Comparison of ENCODE assay signal across 13 cellular contexts in the genomic region with DNA sequence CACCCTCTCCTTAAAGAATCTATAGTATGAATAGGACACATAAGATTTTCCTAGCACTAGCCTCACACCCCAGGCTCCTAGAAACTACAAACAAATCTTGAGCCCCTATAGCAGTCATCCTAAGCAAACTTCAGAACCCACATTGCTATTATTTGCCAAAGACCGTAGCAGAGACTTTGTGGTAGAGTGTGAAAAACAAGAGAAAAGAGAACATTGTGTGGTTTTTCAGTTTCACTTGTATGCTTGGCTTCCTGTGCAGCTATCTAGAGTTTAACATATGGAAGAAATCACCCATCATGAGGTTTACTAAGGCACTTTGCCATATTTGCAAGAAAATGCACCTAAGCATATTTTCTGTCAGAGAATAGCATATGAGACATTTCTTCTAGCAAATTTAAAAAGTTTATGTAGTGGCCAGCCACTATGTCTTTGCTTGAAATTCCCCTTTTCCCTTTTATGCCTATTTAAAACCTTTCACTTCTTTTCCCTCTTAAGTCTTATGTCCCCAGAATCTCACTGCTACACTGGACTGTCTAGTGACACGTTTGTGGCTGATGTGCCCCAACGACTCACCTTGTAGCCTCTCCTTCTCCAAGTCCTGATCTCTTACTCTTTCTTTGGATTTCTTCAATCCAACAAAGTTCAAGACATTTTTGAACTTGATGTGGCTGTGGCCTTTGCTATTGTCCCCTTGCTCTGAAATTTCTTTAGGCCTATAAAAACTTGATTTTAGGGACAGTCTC. TPM values are rescaled to one million over a fixed set of nuclear protein-coding genes. Genes with fewer than 3 reads are reported as not detected.
DNase-seq lines count a peak whose midpoint lies in the region; ATAC-seq and TF ChIP-seq lines count a peak whose summit lies in the region.
"Had no signal": no experiment of that assay in that cellular context is flagged by ENCODE, and none has a peak within 500 bp of the region (broad histone marks: within the 10 kb centered on the region; RNA-seq: fewer than 3 reads in every experiment).

No MANE protein-coding gene starts in this region.

- TF ChIP-seq CTCF in foreskin keratinocyte (conservative IDR thresholded peaks at IDR 0.05) = no peak

- ATAC-seq in GM18867 (IDR thresholded peaks at IDR 0.05; ENCODE audit: unreplicated experiment) (peak; percentile 91), GM21526 (IDR thresholded peaks at IDR 0.05; ENCODE audit: low FRiP score, unreplicated experiment) (peak; percentile 97), HG03159 (IDR thresholded peaks at IDR 0.05; ENCODE audit: unreplicated experiment) (peak; percentile 85), foreskin keratinocyte (no peak)

- H3K4me1 ChIP-seq in foreskin keratinocyte = no peaks in the 10 kb centered on the region
- H3K4me1 ChIP-seq: SJSA1 had no signal

- H3K27ac Mint-ChIP-seq in activated naive CD4-positive, alpha-beta T cell treated with anti-CD3 and anti-CD28 coated beads for 36 hours = no peak overlapping the region

- H3K27ac ChIP-seq in foreskin keratinocyte = no peak overlapping the region
- H3K27ac ChIP-seq: SJSA1 had no signal

- peaks cover 15% of the 10 kb centered on the region for H3K9me3 Mint-ChIP-seq in activated naive CD4-positive, alpha-beta T cell treated with anti-CD3 and anti-CD28 coated beads for 36 hours

- intact Hi-C loops in activated naive CD4-positive, alpha-beta T cell treated with anti-CD3 and anti-CD28 coated beads for 36 hours (cut with micrococcal nuclease) = loop anchor here (1.0 kb wide), 1 partner anchor 12 kb away; no protein-coding TSS in a partner anchor

- peaks cover 4% of the 10 kb centered on the region for H3K36me3 Mint-ChIP-seq in activated naive CD4-positive, alpha-beta T cell treated with anti-CD3 and anti-CD28 coated beads for 36 hours (ENCODE audit: low read depth)

- CTCF ChIA-PET in activated naive CD4-positive, alpha-beta T cell treated with anti-CD3 and anti-CD28 coated beads for 36 hours (lab: Charles Lee) = interaction anchor here (3.5 kb wide), 1 partner anchor 13 kb away, joined by 11 read pairs; no protein-coding TSS in a partner anchor

- H3K27me3 Mint-ChIP-seq in activated naive CD4-positive, alpha-beta T cell treated with anti-CD3 and anti-CD28 coated beads for 36 hours (ENCODE audit: low read depth) = peaks cover 12% of the 10 kb centered on the region

- DNase-seq in fibroblast of gingiva (ENCODE audit: low read depth) (peak; percentile 24), NCI-H748 treated with DMSO at 0.1 percent for 48 hours (lab: John Stamatoyannopoulos, UW) (no peak), foreskin keratinocyte (no peak), HPDE6-E6E7 (ENCODE audit: extremely low spot score) (no peak)
- DNase-seq in activated naive CD4-positive, alpha-beta T cell treated with anti-CD3 and anti-CD28 coated beads for 36 hours = no peak
- DNase-seq: effector memory CD4-positive, alpha-beta T cell; EL; kidney; NCI-H1930 had no signal

- no peak overlapping the region for H3K4me3 Mint-ChIP-seq in activated naive CD4-positive, alpha-beta T cell treated with anti-CD3 and anti-CD28 coated beads for 36 hours

- peaks cover 12% of the 10 kb centered on the region for H3K27me3 ChIP-seq in foreskin keratinocyte
- H3K27me3 ChIP-seq: SJSA1 had no signal

- H3K4me1 Mint-ChIP-seq in activated naive CD4-positive, alpha-beta T cell treated with anti-CD3 and anti-CD28 coated beads for 36 hours (ENCODE audit: low read depth) = peaks cover 7% of the 10 kb centered on the region

RNA-seq across cellular contexts. Expression of a gene that starts 25.6 kb away (rescaled TPM):
- not detected for total RNA-seq in activated naive CD4-positive, alpha-beta T cell treated with anti-CD3 and anti-CD28 coated beads for 36 hours
- not detected in 2 replicates for total RNA-seq in foreskin keratinocyte
- polyA plus RNA-seq in foreskin keratinocyte = not detected in 2 replicates

RNA-seq across cellular contexts. Expression of a gene that starts 44.8 kb away (rescaled TPM):
- total RNA-seq in activated naive CD4-positive, alpha-beta T cell treated with anti-CD3 and anti-CD28 coated beads for 36 hours = 10 to 100 TPM; 32.7 to 38.7 TPM
- total RNA-seq in foreskin keratinocyte = 34.5 and 42.6 TPM in 2 replicates
- polyA plus RNA-seq in foreskin keratinocyte = 28.6 and 29.1 TPM in 2 replicates
